Comparison of ENCODE assay signal across 21 cellular contexts in the genomic region with DNA sequence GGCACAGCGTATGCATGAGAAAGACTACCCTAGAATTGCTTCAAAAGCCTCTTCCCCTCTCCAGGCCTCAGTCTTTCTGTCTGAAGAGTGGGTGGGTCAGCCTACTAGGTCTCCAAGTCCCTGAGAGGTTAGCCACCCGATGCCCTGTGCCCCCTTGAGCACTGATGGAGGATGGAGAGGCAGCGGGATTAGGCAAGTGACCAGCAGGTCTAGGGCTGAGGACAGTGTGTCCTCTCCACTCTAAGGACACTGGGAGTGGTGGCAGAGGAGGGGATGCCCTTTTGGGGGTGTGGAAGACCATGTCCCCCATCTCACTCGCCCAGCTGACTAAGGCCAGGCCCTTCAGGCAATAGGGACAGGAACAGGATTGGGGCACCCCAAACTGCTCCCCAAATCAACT.
DNase-seq lines count a peak whose midpoint lies in the region; FAIRE-seq and TF ChIP-seq lines count a peak whose summit lies in the region.
"Had no signal": no experiment of that assay in that cellular context is flagged by ENCODE, and none has a peak within 500 bp of the region (broad histone marks: within the 10 kb centered on the region; RNA-seq: fewer than 3 reads in every experiment).

No MANE protein-coding gene starts in this region.

- no peaks in the 10 kb centered on the region for H3K36me3 Mint-ChIP-seq in activated naive CD4-positive, alpha-beta T cell treated with anti-CD3 and anti-CD28 coated beads, Interleukin-2, amount 10 ng/mL, durations not matched to agents 7 days and 5 days
- H3K36me3 Mint-ChIP-seq: CD8-positive, alpha-beta T cell had no signal

- H3K9ac ChIP-seq in iPS-15b (ENCODE audit: low read depth, low read length) = peak overlapping the region; percentile 47
- H3K9ac ChIP-seq: BLaER1 treated with 17β-estradiol and CSF1 and Interleukin-3, amounts not matched to agents 10 nM and 100 nM had no signal

- H3K27ac ChIP-seq in osteoblast (ENCODE audit: low read depth, low read length) = no peak overlapping the region
- H3K27ac ChIP-seq: BLaER1 treated with 17β-estradiol and CSF1 and Interleukin-3, amounts not matched to agents 10 nM and 100 nM; C4-2B had no signal

- no peak overlapping the region for H3K4me3 Mint-ChIP-seq in activated naive CD4-positive, alpha-beta T cell treated with anti-CD3 and anti-CD28 coated beads, Interleukin-2, amount 10 ng/mL, durations not matched to agents 7 days and 5 days
- H3K4me3 Mint-ChIP-seq: CD4-positive, alpha-beta T cell; CD8-positive, alpha-beta T cell had no signal

- peak; percentile 40 for FAIRE-seq in HTR-8/SVneo (lab: Jason Lieb, UNC)
- FAIRE-seq: A204.1, D721Med, G401.6, GM12891, GM19239 had no signal

- H3K4me1 ChIP-seq in iPS-15b (ENCODE audit: control insufficient read depth, insufficient read depth, low read length) = peaks cover 9% of the 10 kb centered on the region
- H3K4me1 ChIP-seq in osteoblast (ENCODE audit: insufficient read depth, low read length) = no peaks in the 10 kb centered on the region

- DNase-seq in HTR-8/SVneo (ENCODE audit: insufficient read length, low spot score) (no peak), osteoblast (ENCODE audit: insufficient read length, low spot score, missing footprints) (peak; percentile 66), putamen (ENCODE audit: low spot score) (no peak)
- no peak for DNase-seq in activated naive CD4-positive, alpha-beta T cell treated with anti-CD3 and anti-CD28 coated beads, Interleukin-2, amount 10 ng/mL, durations not matched to agents 7 days and 5 days
- DNase-seq in stimulated activated CD4-positive, alpha-beta T cell treated with anti-CD3 and anti-CD28 coated beads, Interleukin-12 subunit alpha, Interleukin-12 subunit beta, amount 100 ng/mL, for 4 hours = no peak
- DNase-seq: 8988T; ACHN; BE2C; Caco-2; Calu3; CD4-positive, alpha-beta T cell; CD8-positive, alpha-beta T cell; GF-D8 had no signal

- no peak overlapping the region for H2AFZ ChIP-seq in osteoblast (ENCODE audit: low read length)

- no peaks in the 10 kb centered on the region for H4K20me1 ChIP-seq in osteoblast (ENCODE audit: insufficient read depth, low read length)

- H3K9me3 ChIP-seq in iPS-15b (ENCODE audit: control insufficient read depth, insufficient read depth, low read length) = no peaks in the 10 kb centered on the region
- H3K9me3 ChIP-seq in osteoblast (ENCODE audit: low read depth, low read length) = no peaks in the 10 kb centered on the region
- H3K9me3 ChIP-seq: BE2C had no signal

- H3K4me3 ChIP-seq in iPS-15b (ENCODE audit: low read depth, low read length) (no peak overlapping the region), osteoblast (ENCODE audit: insufficient read depth, low read length) (no peak overlapping the region)
- H3K4me3 ChIP-seq: BLaER1 treated with 17β-estradiol and CSF1 and Interleukin-3, amounts not matched to agents 10 nM and 100 nM had no signal

- no peaks in the 10 kb centered on the region for H3K79me2 ChIP-seq in osteoblast (ENCODE audit: insufficient read depth, low read length)

- no peak overlapping the region for H3K27ac Mint-ChIP-seq in activated naive CD4-positive, alpha-beta T cell treated with anti-CD3 and anti-CD28 coated beads, Interleukin-2, amount 10 ng/mL, durations not matched to agents 7 days and 5 days
- H3K27ac Mint-ChIP-seq: CD4-positive, alpha-beta T cell; CD8-positive, alpha-beta T cell had no signal

- H3K4me1 Mint-ChIP-seq in activated naive CD4-positive, alpha-beta T cell treated with anti-CD3 and anti-CD28 coated beads, Interleukin-2, amount 10 ng/mL, durations not matched to agents 7 days and 5 days = no peaks in the 10 kb centered on the region

- peaks cover 23% of the 10 kb centered on the region for H3K27me3 Mint-ChIP-seq in activated naive CD4-positive, alpha-beta T cell treated with anti-CD3 and anti-CD28 coated beads, Interleukin-2, amount 10 ng/mL, durations not matched to agents 7 days and 5 days
- H3K27me3 Mint-ChIP-seq: CD4-positive, alpha-beta T cell had no signal

- CTCF ChIA-PET in activated naive CD4-positive, alpha-beta T cell treated with anti-CD3 and anti-CD28 coated beads, Interleukin-2, amount 10 ng/mL, durations not matched to agents 7 days and 5 days (lab: Charles Lee) = no interaction called here

- H3K4me2 ChIP-seq in osteoblast (ENCODE audit: insufficient read depth, low read length) = no peak overlapping the region

- H3K36me3 ChIP-seq in iPS-15b (ENCODE audit: control insufficient read depth, insufficient read depth, low read length) (no peaks in the 10 kb centered on the region), osteoblast (ENCODE audit: insufficient read depth, low read length) (no peaks in the 10 kb centered on the region)
- H3K36me3 ChIP-seq: BE2C; BLaER1 treated with 17β-estradiol and CSF1 and Interleukin-3, amounts not matched to agents 10 nM and 100 nM had no signal

- H3K9me3 Mint-ChIP-seq in activated naive CD4-positive, alpha-beta T cell treated with anti-CD3 and anti-CD28 coated beads, Interleukin-2, amount 10 ng/mL, durations not matched to agents 7 days and 5 days = no peaks in the 10 kb centered on the region
- H3K9me3 Mint-ChIP-seq: CD4-positive, alpha-beta T cell; CD8-positive, alpha-beta T cell had no signal

- TF ChIP-seq CTCF in osteoblast (IDR thresholded peaks at IDR 0.05; ENCODE audit: extremely low read depth, low read depth, low read length) = no peak

- H3K27me3 ChIP-seq in iPS-15b (ENCODE audit: control insufficient read depth, insufficient read depth, low read length) (peaks cover 2% of the 10 kb centered on the region), osteoblast (ENCODE audit: insufficient read depth, low read length) (peaks cover 19% of the 10 kb centered on the region)
- H3K27me3 ChIP-seq: BE2C had no signal
